ENCODE assay signal across 8 cellular contexts in genomic region chr12:96578526-96579125, GRCh38.
DNase-seq lines count a peak whose midpoint lies in the region; ATAC-seq and TF ChIP-seq lines count a peak whose summit lies in the region.

No MANE protein-coding gene starts in this region.

- intact Hi-C loops in CD14-positive monocyte (cut with micrococcal nuclease): no loop called here

- TF ChIP-seq CTCF in CD14-positive monocyte (IDR thresholded peaks at IDR 0.05): peak; percentile 40
- peak; percentile 66 for TF ChIP-seq CTCF in fibroblast of the aortic adventitia (IDR thresholded peaks at IDR 0.05; ENCODE audit: insufficient read depth, low read length)
- TF ChIP-seq CTCF in progenitor cell of endocrine pancreas (IDR thresholded peaks at IDR 0.05; ENCODE audit: unreplicated experiment): peak; percentile 73

- H3K27ac Mint-ChIP-seq in CD14-positive monocyte (no peak overlapping the region), progenitor cell of endocrine pancreas (peak overlapping the region; percentile 29)

- DNase-seq in CD14-positive monocyte (ENCODE audit: low spot score) (no peak), NCI-H1417 treated with DMSO at 0.1 percent for 48 hours (lab: John Stamatoyannopoulos, UW) (peak; percentile 60), SKM-1 (lab: John Stamatoyannopoulos, UW; ENCODE audit: unreplicated experiment) (peak; percentile 16), fibroblast of the aortic adventitia (ENCODE audit: low read depth) (peak; percentile 77), progenitor cell of endocrine pancreas (ENCODE audit: low spot score, unreplicated experiment) (no peak)
- DNase-seq in effector CD8-positive, alpha-beta T cell (lab: John Stamatoyannopoulos, UW): no peak

- H3K36me3 Mint-ChIP-seq in CD14-positive monocyte: no peaks in the 10 kb centered on the region
- H3K36me3 Mint-ChIP-seq in progenitor cell of endocrine pancreas (ENCODE audit: insufficient read depth): no peaks in the 10 kb centered on the region

- H3K4me1 Mint-ChIP-seq in CD14-positive monocyte: no peaks in the 10 kb centered on the region
- H3K4me1 Mint-ChIP-seq in progenitor cell of endocrine pancreas (ENCODE audit: low read depth): peaks cover 9% of the 10 kb centered on the region

- peak; percentile 88 for ATAC-seq in GM18520 (IDR thresholded peaks at IDR 0.05; ENCODE audit: unreplicated experiment)
- ATAC-seq in HG02943 (IDR thresholded peaks at IDR 0.05; ENCODE audit: low read depth, unreplicated experiment): peak; percentile 94

- H3K9me3 Mint-ChIP-seq in CD14-positive monocyte (no peaks in the 10 kb centered on the region), progenitor cell of endocrine pancreas (ENCODE audit: low read depth) (no peaks in the 10 kb centered on the region)

- no peak overlapping the region for H3K4me3 Mint-ChIP-seq in CD14-positive monocyte
- no peak overlapping the region for H3K4me3 Mint-ChIP-seq in progenitor cell of endocrine pancreas (ENCODE audit: low read depth)

- H3K27me3 Mint-ChIP-seq in CD14-positive monocyte (ENCODE audit: low read depth in 3 of 3): peaks cover 0 to 1% (median 1%) of the 10 kb centered on the region in 3 donors
- no peaks in the 10 kb centered on the region for H3K27me3 Mint-ChIP-seq in progenitor cell of endocrine pancreas

- H3K4me3 ChIP-seq in fibroblast of the aortic adventitia (ENCODE audit: low read depth, low read length): no peak overlapping the region

Comparison
In these comparisons a context has a peak if more than half of its experiments do, and no peak if none do; other contexts are left out.
1. DNase-seq: peak in NCI-H1417 treated with DMSO at 0.1 percent for 48 hours (single experiment), SKM-1 (single experiment) and fibroblast of the aortic adventitia (single experiment); none in CD14-positive monocyte (single experiment), progenitor cell of endocrine pancreas (single experiment) and effector CD8-positive, alpha-beta T cell (single experiment).
2. Peak in every context shown above with its lines, with median percentiles within 50 percentile points of each other: CTCF ChIP-seq.